16 cellular contexts compared by ENCODE assay signal in genomic region chr19:29367701-29368306, GRCh38.
DNase-seq lines count a peak whose midpoint lies in the region; ATAC-seq, FAIRE-seq and TF ChIP-seq lines count a peak whose summit lies in the region.
"Had no signal": no experiment of that assay in that cellular context is flagged by ENCODE, and none has a peak within 500 bp of the region (broad histone marks: within the 10 kb centered on the region; RNA-seq: fewer than 3 reads in every experiment).

No MANE protein-coding gene starts in this region.

- no peak overlapping the region for H3K18ac ChIP-seq in H9 (ENCODE audit: insufficient read length, low read depth, low read length)

- no peaks in the 10 kb centered on the region for H3K9me3 ChIP-seq in H9 (ENCODE audit: control insufficient read depth, low read depth, low read length)
- H3K9me3 ChIP-seq in endodermal cell (ENCODE audit: control insufficient read depth, low read length): no peaks in the 10 kb centered on the region
- no peaks in the 10 kb centered on the region for H3K9me3 ChIP-seq in neural progenitor cell (ENCODE audit: low read depth)
- H3K9me3 ChIP-seq: A549, HAP-1 had no signal

- H3F3A ChIP-seq in neural progenitor cell (ENCODE audit: low read depth): peaks cover 6% of the 10 kb centered on the region

- H2BK120ac ChIP-seq in H9 (ENCODE audit: low read depth, low read length, poor library complexity, severe bottlenecking): no peak overlapping the region

- H3K4me2 ChIP-seq in H9 (ENCODE audit: insufficient read depth, insufficient read length, low read length) (no peak overlapping the region), neural progenitor cell (no peak overlapping the region)
- H3K4me2 ChIP-seq: A549, PC-9 had no signal

- no peak overlapping the region for H3K9ac ChIP-seq in H9 (ENCODE audit: extremely low read depth, insufficient read length, low read length)
- no peak overlapping the region for H3K9ac ChIP-seq in endodermal cell (ENCODE audit: extremely low read depth, low read length, poor library complexity, severe bottlenecking)
- no peak overlapping the region for H3K9ac ChIP-seq in neural progenitor cell

- no peaks in the 10 kb centered on the region for H3K23me2 ChIP-seq in H9 (ENCODE audit: insufficient read length, low read depth, low read length, poor library complexity, severe bottlenecking)

- H3K79me2 ChIP-seq in H9 (ENCODE audit: insufficient read depth, low read length) (no peaks in the 10 kb centered on the region), neural progenitor cell (ENCODE audit: low read depth) (no peaks in the 10 kb centered on the region)

- no peak overlapping the region for H3K14ac ChIP-seq in H9 (ENCODE audit: insufficient read depth, low read length)

- no peak overlapping the region for H2BK12ac ChIP-seq in H9 (ENCODE audit: insufficient read length, low read depth, low read length)

- H3K27ac Mint-ChIP-seq in H9: peak overlapping the region in 1 of 3 experiments; percentile 15; a peak in 2 of 7 replicates
- no peak overlapping the region for H3K27ac Mint-ChIP-seq in endodermal cell
- no peak overlapping the region for H3K27ac Mint-ChIP-seq in neural progenitor cell
- no peak overlapping the region for H3K27ac Mint-ChIP-seq in nephron progenitor cell

- no peak overlapping the region for H2BK15ac ChIP-seq in H9 (ENCODE audit: low read depth, low read length)

- no peak overlapping the region for H2BK20ac ChIP-seq in H9 (ENCODE audit: low read depth, low read length, poor library complexity, severe bottlenecking)

- H4K8ac ChIP-seq in H9 (replicated peaks; ENCODE audit: insufficient read length, low read depth, low read length): no peak overlapping the region

- H4K5ac ChIP-seq in H9 (ENCODE audit: insufficient read length, low read depth, low read length): no peak overlapping the region

- no peak overlapping the region for H3K4me3 ChIP-seq in endodermal cell (ENCODE audit: low read length)
- H3K4me3 ChIP-seq in neural progenitor cell: no peak overlapping the region
- H3K4me3 ChIP-seq: A549, HAP-1, PC-9 had no signal

- H3K27me3 ChIP-seq in H9 (ENCODE audit: insufficient read depth, low read length) (no peaks in the 10 kb centered on the region), endodermal cell (ENCODE audit: control insufficient read depth, insufficient read depth, low read length, poor library complexity, severe bottlenecking) (no peaks in the 10 kb centered on the region), neural progenitor cell (peaks cover 22% of the 10 kb centered on the region)

- peaks cover 2% of the 10 kb centered on the region; the same call in 1 of the 2 replicates for H3K4me1 ChIP-seq in H9 (ENCODE audit: insufficient read depth, low read length)
- H3K4me1 ChIP-seq in endodermal cell (ENCODE audit: control insufficient read depth, insufficient read depth, low read length): no peaks in the 10 kb centered on the region
- peaks cover 19% of the 10 kb centered on the region for H3K4me1 ChIP-seq in neural progenitor cell
- H3K4me1 ChIP-seq: A549, HAP-1 had no signal

- H2AFZ ChIP-seq in H9 (ENCODE audit: low read length) (no peak overlapping the region), neural progenitor cell (replicated peaks) (peak overlapping the region; percentile 17)
- H2AFZ ChIP-seq: PC-9 had no signal

- no CpG with 5 or more reads among the region's 10 CpGs for WGBS in H9 (ENCODE audit: extremely low coverage, insufficient read length, low lambda C conversion rate)
- 30 to 44% methylated on average over 5 to 10 of the region's 10 CpGs for WGBS in endodermal cell (ENCODE audit: insufficient coverage in 1 of 2, insufficient read length in 1 of 2), 2 experiments

- H2BK5ac ChIP-seq in H9 (ENCODE audit: insufficient read length, low read length): no peak overlapping the region

- no peak overlapping the region for H2AK5ac ChIP-seq in H9 (ENCODE audit: insufficient read length, low read length)

- H3K27ac ChIP-seq in H9 (ENCODE audit: insufficient read length, low read depth, low read length): no peak overlapping the region
- no peak overlapping the region for H3K27ac ChIP-seq in endodermal cell (ENCODE audit: low read depth, low read length)
- H3K27ac ChIP-seq in neural progenitor cell: no peak overlapping the region
- H3K27ac ChIP-seq: A549, C4-2B, PC-9 had no signal

- TF ChIP-seq POLR2A in GM12891 (IDR thresholded peaks at IDR 0.05; ENCODE audit: low read depth, low read length): no peak

- no peaks in the 10 kb centered on the region for H3K79me1 ChIP-seq in H9 (ENCODE audit: insufficient read depth, low read depth, low read length, poor library complexity, severe bottlenecking)

- no peaks in the 10 kb centered on the region for H4K20me1 ChIP-seq in H9 (ENCODE audit: control insufficient read depth, insufficient read depth, insufficient read length)
- H4K20me1 ChIP-seq in neural progenitor cell (ENCODE audit: low read depth): no peaks in the 10 kb centered on the region

- no peak for TF ChIP-seq CTCF in H9 (conservative IDR thresholded peaks at IDR 0.05)
- TF ChIP-seq CTCF in endodermal cell (conservative IDR thresholded peaks at IDR 0.05): no peak
- no peak for TF ChIP-seq CTCF in neural progenitor cell (IDR thresholded peaks at IDR 0.05)
- TF ChIP-seq CTCF in nephron progenitor cell (IDR thresholded peaks at IDR 0.05): no peak

- H3K56ac ChIP-seq in H9 (ENCODE audit: insufficient read length, low read depth, low read length): no peak overlapping the region

- ATAC-seq in GM19463 (IDR thresholded peaks at IDR 0.05; ENCODE audit: unreplicated experiment): no peak
- ATAC-seq: A549 had no signal

- H3K4me1 Mint-ChIP-seq in H9: peaks cover 49 to 54% of the 10 kb centered on the region in 2 experiments
- peaks cover 14% of the 10 kb centered on the region for H3K4me1 Mint-ChIP-seq in endodermal cell
- H3K4me1 Mint-ChIP-seq in neural progenitor cell: peaks cover 11% of the 10 kb centered on the region
- peaks cover 8% of the 10 kb centered on the region for H3K4me1 Mint-ChIP-seq in nephron progenitor cell

- no peak for FAIRE-seq in GM12891 (lab: Jason Lieb, UNC)
- FAIRE-seq: HTR-8/SVneo had no signal

- H3K4me3 Mint-ChIP-seq in H9 (peak overlapping the region in 1 of 2 experiments; percentile 30; a peak in 3 of 5 replicates), endodermal cell (no peak overlapping the region), neural progenitor cell (no peak overlapping the region), nephron progenitor cell (no peak overlapping the region)

- peaks cover 25% of the 10 kb centered on the region for H3K27me3 Mint-ChIP-seq in H9 (ENCODE audit: low read depth)
- peaks cover 26% of the 10 kb centered on the region for H3K27me3 Mint-ChIP-seq in endodermal cell (ENCODE audit: insufficient read depth)
- H3K27me3 Mint-ChIP-seq in neural progenitor cell (ENCODE audit: insufficient read depth, low read depth): peaks cover 5% of the 10 kb centered on the region
- peaks cover 39% of the 10 kb centered on the region for H3K27me3 Mint-ChIP-seq in nephron progenitor cell (ENCODE audit: low read depth, poor library complexity)

- H3K36me3 Mint-ChIP-seq in H9 (ENCODE audit: insufficient read depth in 1 of 3, low read depth in 3 of 3): no peaks in the 10 kb centered on the region
- no peaks in the 10 kb centered on the region for H3K36me3 Mint-ChIP-seq in endodermal cell (ENCODE audit: low read depth)
- H3K36me3 Mint-ChIP-seq in neural progenitor cell: no peaks in the 10 kb centered on the region
- H3K36me3 Mint-ChIP-seq in nephron progenitor cell (ENCODE audit: low read depth): no peaks in the 10 kb centered on the region

- H3K9me3 Mint-ChIP-seq in H9: no peaks in the 10 kb centered on the region; a peak in 1 of 5 replicates
- H3K9me3 Mint-ChIP-seq in endodermal cell: no peaks in the 10 kb centered on the region
- no peaks in the 10 kb centered on the region for H3K9me3 Mint-ChIP-seq in neural progenitor cell
- no peaks in the 10 kb centered on the region for H3K9me3 Mint-ChIP-seq in nephron progenitor cell

- H3K36me3 ChIP-seq in endodermal cell (ENCODE audit: control insufficient read depth, insufficient read depth, low read length) (no peaks in the 10 kb centered on the region), neural progenitor cell (no peaks in the 10 kb centered on the region)
- H3K36me3 ChIP-seq: HAP-1 had no signal

- no peak overlapping the region for H4K91ac ChIP-seq in H9 (ENCODE audit: insufficient read length, low read depth, low read length)

- H3K23ac ChIP-seq in H9 (ENCODE audit: insufficient read length, low read depth, low read length): no peak overlapping the region

- no peak overlapping the region for H3K4ac ChIP-seq in H9 (ENCODE audit: low read depth, low read length)

- DNase-seq in AG20443 (ENCODE audit: low spot score) (peak; percentile 5), H9 (peak; percentile 23), endodermal cell (peak; percentile 60), neural progenitor cell (ENCODE audit: low spot score) (no peak), GM12891 (ENCODE audit: insufficient read length, low spot score) (no peak), cerebellar cortex (ENCODE audit: low spot score) (no peak), nephron progenitor cell (no peak)
- DNase-seq: NCI-H187 treated with DMSO at 0.1 percent for 48 hours, NCI-H2171 treated with DMSO at 0.1 percent for 48 hours, NCI-H748 treated with DMSO at 0.1 percent for 48 hours, PC-9 had no signal

- H3T11ph ChIP-seq in H9 (ENCODE audit: low read length): no peak overlapping the region

TF ChIP-seq in GM12891, 5 proteins besides CTCF, POLR2A, EP300 and RAD21:
- TF ChIP-seq SPI1 (IDR thresholded peaks at IDR 0.05; ENCODE audit: low read depth, low read length) (no peak), PAX5 (IDR thresholded peaks at IDR 0.05; ENCODE audit: insufficient read depth, low read length, severe bottlenecking) (no peak), TAF1 (IDR thresholded peaks at IDR 0.05; ENCODE audit: low read depth, low read length) (no peak), POU2F2 (IDR thresholded peaks at IDR 0.05; ENCODE audit: low read depth, low read length) (no peak), POLR2AphosphoS5 (IDR thresholded peaks at IDR 0.05; ENCODE audit: low read depth, low read length) (no peak)
TF ChIP-seq in GM12891: peak in this region for 0.

Comparison
In these comparisons a context has a peak if more than half of its experiments do, and no peak if none do; other contexts are left out.
1. DNase-seq: peak in AG20443 (single experiment), H9 (single experiment) and endodermal cell (single experiment); none in neural progenitor cell (single experiment), GM12891 (single experiment), cerebellar cortex (single experiment) and nephron progenitor cell (single experiment).